10 cellular contexts compared by ENCODE assay signal in the genomic region with DNA sequence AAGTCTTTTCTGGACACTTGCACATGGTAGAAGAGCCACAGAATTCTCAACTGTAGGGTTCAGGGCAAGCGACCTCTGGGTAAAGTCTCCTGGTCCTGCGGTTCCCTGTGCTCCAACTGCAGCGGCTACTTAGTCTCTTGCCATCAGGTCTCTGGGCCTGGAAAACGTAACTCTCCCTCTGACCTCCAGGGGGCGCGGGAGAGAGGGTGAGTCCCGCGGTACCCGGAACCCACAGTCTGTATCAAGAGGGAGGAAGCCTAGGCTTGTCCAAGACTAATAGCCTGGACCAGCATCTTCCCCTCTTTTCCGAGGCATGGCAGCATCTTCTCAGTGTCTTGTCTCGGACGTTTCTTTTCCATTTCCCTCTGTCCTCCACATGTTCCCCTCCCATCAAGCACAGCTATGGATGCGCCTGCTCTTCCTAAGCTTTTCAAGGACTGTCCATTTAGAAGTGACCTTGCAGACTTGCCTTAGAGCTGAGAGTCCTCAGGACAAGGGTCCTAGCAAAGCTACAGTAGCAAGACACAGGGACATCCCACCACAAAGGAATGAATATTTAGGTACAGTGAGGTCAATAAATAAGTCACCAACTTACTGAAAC.
DNase-seq lines count a peak whose midpoint lies in the region; ATAC-seq and TF ChIP-seq lines count a peak whose summit lies in the region.
"Had no signal": no experiment of that assay in that cellular context is flagged by ENCODE, and none has a peak within 500 bp of the region (broad histone marks: within the 10 kb centered on the region; RNA-seq: fewer than 3 reads in every experiment).

No MANE protein-coding gene starts in this region.

- DNase-seq in NCI-H1417 (lab: John Stamatoyannopoulos, UW) (peak in 2 of 3 experiments; percentile 11 to 53), NCI-H1417 treated with DMSO at 0.1 percent for 48 hours (lab: John Stamatoyannopoulos, UW) (no peak), HL-60 (ENCODE audit: low read depth in 1 of 2, low spot score in 1 of 2) (peak; percentile 8 to 22), SW480 (ENCODE audit: low spot score) (peak; percentile 48), iPS-NIHi7 (ENCODE audit: extremely low spot score) (peak; percentile 88)
- peak; percentile 21 for DNase-seq in activated naive CD8-positive, alpha-beta T cell treated with anti-CD3 and anti-CD28 coated beads, Interleukin-2, amount 50 U/mL, for 16 hours (ENCODE audit: low read depth, low spot score)
- DNase-seq in stimulated activated CD4-positive, alpha-beta T cell treated with anti-CD3 and anti-CD28 coated beads, Interleukin-4, amount 100 ng/mL, for 1 hour, result peak; percentile 57

- TF ChIP-seq CTCF in HL-60 (IDR thresholded peaks at IDR 0.05; ENCODE audit: insufficient read depth, low read length), result no peak

- ATAC-seq in HG03520 (IDR thresholded peaks at IDR 0.05; ENCODE audit: unreplicated experiment), result no peak

- H3K27ac ChIP-seq in HL-60 (replicated peaks), result no peak overlapping the region
- H3K27ac ChIP-seq: BLaER1, epithelial cell of prostate had no signal

- H3K4me3 ChIP-seq in HL-60 (replicated peaks; ENCODE audit: insufficient read depth, low read length), result no peak overlapping the region
- H3K4me3 ChIP-seq: BLaER1 had no signal

- no peaks in the 10 kb centered on the region for H3K27me3 ChIP-seq in HL-60 (ENCODE audit: insufficient read depth, poor library complexity, severe bottlenecking)
- H3K27me3 ChIP-seq: BLaER1 had no signal
